Comparison of ENCODE assay signal across 10 cellular contexts in genomic region chr14:50828738-50829471, GRCh38. TPM values are rescaled to one million over a fixed set of nuclear protein-coding genes. Genes with fewer than 3 reads are reported as not detected.
DNase-seq lines count a peak whose midpoint lies in the region; ATAC-seq and TF ChIP-seq lines count a peak whose summit lies in the region.
"Had no signal": no experiment of that assay in that cellular context is flagged by ENCODE, and none has a peak within 500 bp of the region (broad histone marks: within the 10 kb centered on the region; RNA-seq: fewer than 3 reads in every experiment).

No MANE protein-coding gene starts in this region.

- DNase-seq in CD4-positive, CD25-positive, alpha-beta regulatory T cell = no peak
- DNase-seq in HEK293T (ENCODE audit: extremely low spot score) = no peak
- DNase-seq in astrocyte of the cerebellum (ENCODE audit: low read depth) = no peak
- DNase-seq in naive thymus-derived CD8-positive, alpha-beta T cell = no peak
- DNase-seq in Kasumi-1 (lab: John Stamatoyannopoulos, UW) = no peak
- no peak for DNase-seq in tibial artery
- DNase-seq in OCI-M2 (lab: John Stamatoyannopoulos, UW; ENCODE audit: unreplicated experiment) = no peak
- no peak for DNase-seq in GM19238 (ENCODE audit: insufficient read length, low spot score)
- DNase-seq: activated CD4-positive, alpha-beta T cell treated with anti-CD3 and anti-CD28 coated beads for 48 hours; hippocampal formation had no signal

- H3K36me3 Mint-ChIP-seq in CD4-positive, CD25-positive, alpha-beta regulatory T cell = peaks cover 5% of the 10 kb centered on the region
- H3K36me3 Mint-ChIP-seq in naive thymus-derived CD8-positive, alpha-beta T cell = peaks cover 0 to 10% (median 0%) of the 10 kb centered on the region in 3 donors

- ATAC-seq in CD4-positive, CD25-positive, alpha-beta regulatory T cell (ENCODE audit: low read depth in 2 of 2) = no peak
- ATAC-seq in naive thymus-derived CD8-positive, alpha-beta T cell = no peak

- H3K4me3 Mint-ChIP-seq in CD4-positive, CD25-positive, alpha-beta regulatory T cell = peak overlapping the region; percentile 89 to 96 (median 94)
- peak overlapping the region; percentile 89 to 99 (median 98) for H3K4me3 Mint-ChIP-seq in naive thymus-derived CD8-positive, alpha-beta T cell

- CTCF ChIA-PET in HEK293T (lab: Yijun Ruan, JAX) = interaction anchor here (0.9 to 1.5 kb wide), 2 partner anchors 51 to 55 kb away, joined by 4 to 8 read pairs; no protein-coding TSS in a partner anchor

- H3K4me3 ChIP-seq in CD4-positive, CD25-positive, alpha-beta regulatory T cell (ENCODE audit: low read depth, low read length) = peak overlapping the region; percentile 84
- peak overlapping the region; percentile 69 for H3K4me3 ChIP-seq in astrocyte of the cerebellum (ENCODE audit: low read depth, low read length)
- H3K4me3 ChIP-seq in tibial artery = peak overlapping the region in 1 of 2 donors; percentile 92

- peaks cover 44% of the 10 kb centered on the region for H3K4me1 ChIP-seq in CD4-positive, CD25-positive, alpha-beta regulatory T cell (ENCODE audit: control insufficient read depth, insufficient read depth, low read length, poor library complexity, severe bottlenecking)
- peaks cover 4 to 18% (median 15%) of the 10 kb centered on the region in 4 donors for H3K4me1 ChIP-seq in tibial artery

- H3K27ac Mint-ChIP-seq in CD4-positive, CD25-positive, alpha-beta regulatory T cell = peak overlapping the region; percentile 77 to 87 (median 85)
- H3K27ac Mint-ChIP-seq in naive thymus-derived CD8-positive, alpha-beta T cell = peak overlapping the region; percentile 89 to 98 (median 96)

- POLR2A ChIA-PET in HEK293T (lab: Yijun Ruan, JAX) = interaction anchor here (0.7 to 1.5 kb wide), 6 partner anchors 35 to 267 kb away, joined by 3 to 5 read pairs (median 4); partner anchors contain the start of genes PYGL, SAV1 and TRIM9
- POLR2A ChIA-PET in naive thymus-derived CD8-positive, alpha-beta T cell (lab: Charles Lee) = interaction anchor here (0.9 to 4.8 kb wide), 12 partner anchors 8 to 1209 kb away, joined by 3 to 79 read pairs (median 8); partner anchors contain the start of genes MGAT2 and RPL36AL

- no peak overlapping the region for H3K27ac ChIP-seq in CD4-positive, CD25-positive, alpha-beta regulatory T cell (ENCODE audit: insufficient read depth, low read length, poor library complexity, severe bottlenecking)
- H3K27ac ChIP-seq in tibial artery = no peak overlapping the region

- no peaks in the 10 kb centered on the region for H3K9me3 Mint-ChIP-seq in CD4-positive, CD25-positive, alpha-beta regulatory T cell
- no peaks in the 10 kb centered on the region for H3K9me3 Mint-ChIP-seq in naive thymus-derived CD8-positive, alpha-beta T cell

- H3K4me1 Mint-ChIP-seq in CD4-positive, CD25-positive, alpha-beta regulatory T cell = peaks cover 32 to 69% (median 58%) of the 10 kb centered on the region in 4 donors
- peaks cover 47 to 79% (median 74%) of the 10 kb centered on the region in 4 donors for H3K4me1 Mint-ChIP-seq in naive thymus-derived CD8-positive, alpha-beta T cell

- no peaks in the 10 kb centered on the region for H3K9me3 ChIP-seq in CD4-positive, CD25-positive, alpha-beta regulatory T cell (ENCODE audit: control insufficient read depth in 2 of 2, low read length in 2 of 2)
- H3K9me3 ChIP-seq in tibial artery = no peaks in the 10 kb centered on the region

- intact Hi-C loops in tibial artery (cut with DNase I; ENCODE audit: low total_unique reads) = no loop called here

- TF ChIP-seq CTCF in astrocyte of the cerebellum (IDR thresholded peaks at IDR 0.05; ENCODE audit: low read depth, low read length, missing control alignments) = no peak
- no peak for TF ChIP-seq CTCF in tibial artery (IDR thresholded peaks at IDR 0.05)

- in situ Hi-C loops in astrocyte of the cerebellum (cut with HindIII; ENCODE audit: low sequenced_read_pairs) = no loop called here

- H3K36me3 ChIP-seq in CD4-positive, CD25-positive, alpha-beta regulatory T cell (ENCODE audit: control insufficient read depth, insufficient read depth, low read length) = no peaks in the 10 kb centered on the region
- no peaks in the 10 kb centered on the region for H3K36me3 ChIP-seq in tibial artery

- peaks cover 5% of the 10 kb centered on the region for H3K27me3 Mint-ChIP-seq in CD4-positive, CD25-positive, alpha-beta regulatory T cell
- no peaks in the 10 kb centered on the region for H3K27me3 Mint-ChIP-seq in naive thymus-derived CD8-positive, alpha-beta T cell

- H3K27me3 ChIP-seq in CD4-positive, CD25-positive, alpha-beta regulatory T cell (ENCODE audit: control insufficient read depth, insufficient read depth, low read length) = no peaks in the 10 kb centered on the region
- no peaks in the 10 kb centered on the region for H3K27me3 ChIP-seq in tibial artery

TF ChIP-seq in HEK293T, 16 proteins besides CTCF, POLR2A, EP300 and RAD21:
- TF ChIP-seq, protein P1, sequence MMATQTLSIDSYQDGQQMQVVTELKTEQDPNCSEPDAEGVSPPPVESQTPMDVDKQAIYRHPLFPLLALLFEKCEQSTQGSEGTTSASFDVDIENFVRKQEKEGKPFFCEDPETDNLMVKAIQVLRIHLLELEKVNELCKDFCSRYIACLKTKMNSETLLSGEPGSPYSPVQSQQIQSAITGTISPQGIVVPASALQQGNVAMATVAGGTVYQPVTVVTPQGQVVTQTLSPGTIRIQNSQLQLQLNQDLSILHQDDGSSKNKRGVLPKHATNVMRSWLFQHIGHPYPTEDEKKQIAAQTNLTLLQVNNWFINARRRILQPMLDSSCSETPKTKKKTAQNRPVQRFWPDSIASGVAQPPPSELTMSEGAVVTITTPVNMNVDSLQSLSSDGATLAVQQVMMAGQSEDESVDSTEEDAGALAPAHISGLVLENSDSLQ (IDR thresholded peaks at IDR 0.05) = peak; percentile 90
- TF ChIP-seq NFRKB (IDR thresholded peaks at IDR 0.05) = no peak
TF ChIP-seq in HEK293T: peak in this region for 1.

RNA-seq across cellular contexts. Expression of gene NIN, which starts 2.1 kb away (rescaled TPM):
- total RNA-seq in CD4-positive, CD25-positive, alpha-beta regulatory T cell = 78.2 TPM
- polyA plus RNA-seq in CD4-positive, CD25-positive, alpha-beta regulatory T cell = 10 to 100 TPM; 17.6 to 25.4 (median 21.4) TPM
- total RNA-seq in naive thymus-derived CD8-positive, alpha-beta T cell = 100 to 1,000 TPM; 124 to 137 TPM
- 10 to 100 TPM; 37.1 to 60.2 (median 42.7) TPM for polyA plus RNA-seq in naive thymus-derived CD8-positive, alpha-beta T cell

RNA-seq across cellular contexts. Expression of gene ABHD12B, which starts 42.9 kb away (rescaled TPM):
- 0.64 TPM for total RNA-seq in CD4-positive, CD25-positive, alpha-beta regulatory T cell
- polyA plus RNA-seq in CD4-positive, CD25-positive, alpha-beta regulatory T cell = not detected
- total RNA-seq in naive thymus-derived CD8-positive, alpha-beta T cell = not detected
- not detected for polyA plus RNA-seq in naive thymus-derived CD8-positive, alpha-beta T cell
